Comparison of ENCODE assay signal across 10 cellular contexts in genomic region chr3:186115229-186115996, GRCh38.
"Had no signal": no experiment of that assay in that cellular context is flagged by ENCODE, and none has a peak within 500 bp of the region (broad histone marks: within the 10 kb centered on the region; RNA-seq: fewer than 3 reads in every experiment).

No MANE protein-coding gene starts in this region.

- DNase-seq: amniotic stem cell; brain microvascular endothelial cell; cerebellar nuclear complex; kidney glomerular epithelial cell; lower lobe of right lung; naive thymus-derived CD4-positive, alpha-beta T cell; stimulated activated CD4-positive, alpha-beta T cell treated with anti-CD3 and anti-CD28 coated beads, Interleukin-12 subunit alpha, Interleukin-12 subunit beta, amount 100 ng/mL, for 4 hours; stimulated activated naive CD4-positive, alpha-beta T cell had no signal

- H3K27me3 ChIP-seq: brain microvascular endothelial cell had no signal

- H3K4me3 ChIP-seq: lower lobe of right lung had no signal

- H3K9me3 ChIP-seq: lower lobe of right lung had no signal

- ATAC-seq: activated CD4-positive, CD25-positive, alpha-beta regulatory T cell treated with anti-CD3 and anti-CD28 coated beads, Interleukin-2, amount 50 U/mL, for 24 hours; activated naive CD4-positive, alpha-beta T cell treated with anti-CD3 and anti-CD28 coated beads, Interleukin-2, amount 50 U/mL, for 72 hours; lower lobe of right lung; naive thymus-derived CD4-positive, alpha-beta T cell had no signal

- H3K36me3 ChIP-seq: brain microvascular endothelial cell, lower lobe of right lung had no signal

- H3K27ac ChIP-seq: brain microvascular endothelial cell, lower lobe of right lung had no signal
